Comparison of ENCODE assay signal across 9 cellular contexts in the genomic region with DNA sequence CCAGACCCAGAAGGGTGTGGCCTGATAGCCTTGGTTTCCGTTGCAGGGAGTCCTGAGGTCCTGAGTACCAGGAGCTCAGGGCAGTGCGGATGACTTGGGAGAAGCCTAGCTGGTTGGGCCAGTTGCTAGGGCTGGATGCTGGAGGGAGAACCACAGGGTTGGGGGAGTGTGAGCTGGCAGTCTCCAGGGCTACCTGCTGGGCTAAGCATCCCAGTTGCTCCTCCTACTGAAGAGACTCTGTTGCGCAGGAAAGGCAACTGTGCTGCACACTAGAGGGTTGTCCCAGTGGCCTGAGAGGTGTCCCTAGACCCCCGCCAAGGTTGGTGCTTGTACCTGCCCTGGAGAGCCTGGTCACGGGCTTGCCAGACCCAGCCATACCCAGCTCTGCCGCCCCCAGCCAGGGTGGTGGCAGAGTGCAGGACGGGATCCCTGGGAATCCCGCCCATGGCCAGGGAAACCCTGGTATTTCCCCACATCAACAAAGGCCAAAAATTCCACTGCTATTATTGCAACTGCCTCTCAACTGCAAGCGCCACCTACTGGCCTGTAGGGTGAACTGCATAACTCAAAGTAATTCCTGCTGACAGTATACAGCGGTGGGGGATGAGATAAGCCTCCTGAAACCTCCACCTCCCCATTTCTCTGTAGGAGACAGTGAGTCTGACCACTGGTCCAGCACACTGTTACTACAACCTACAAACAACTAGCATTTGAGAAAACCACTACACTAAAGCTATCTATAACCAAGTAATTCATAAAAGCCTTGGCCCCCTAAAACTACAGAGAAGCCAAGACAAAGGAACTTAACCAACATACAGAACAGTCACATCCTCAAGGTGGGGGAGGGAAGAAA.
DNase-seq lines count a peak whose midpoint lies in the region; ATAC-seq and TF ChIP-seq lines count a peak whose summit lies in the region.
"Had no signal": no experiment of that assay in that cellular context is flagged by ENCODE, and none has a peak within 500 bp of the region (broad histone marks: within the 10 kb centered on the region; RNA-seq: fewer than 3 reads in every experiment).

No MANE protein-coding gene starts in this region.

- H2AFZ ChIP-seq in KMS-11 (ENCODE audit: low read depth), result no peak overlapping the region

- H3K9me3 ChIP-seq in body of pancreas, result no peaks in the 10 kb centered on the region

- no peak overlapping the region for H3K9ac ChIP-seq in KMS-11

- WGBS in body of pancreas, 2 donors, result 47 to 57% methylated on average over 7 to 10 of the region's 10 CpGs

- H3K36me3 ChIP-seq in KMS-11 (ENCODE audit: insufficient read depth) (no peaks in the 10 kb centered on the region), body of pancreas (replicated peaks in 1 of 2; ENCODE audit: insufficient read depth in 1 of 2, low read depth in 2 of 2) (no peaks in the 10 kb centered on the region)

- TF ChIP-seq POLR2A in body of pancreas (IDR thresholded peaks at IDR 0.05), result no peak

- H3K4me1 ChIP-seq in KMS-11 (ENCODE audit: low read depth, poor library complexity, severe bottlenecking) (peaks cover 6% of the 10 kb centered on the region), body of pancreas (peaks cover 38% of the 10 kb centered on the region)

- peak; percentile 88 for ATAC-seq in GM21528 (IDR thresholded peaks at IDR 0.05; ENCODE audit: low FRiP score, unreplicated experiment)
- peak; percentile 68 for ATAC-seq in body of pancreas
- ATAC-seq in left lobe of liver, result peak; percentile 91

- no peaks in the 10 kb centered on the region for H4K20me1 ChIP-seq in KMS-11 (ENCODE audit: insufficient read depth)

- no peak overlapping the region for H3K4me2 ChIP-seq in KMS-11

- intact Hi-C loops in body of pancreas (cut with DNase I), result no loop called here

- H3K79me2 ChIP-seq in KMS-11 (ENCODE audit: insufficient read depth, low read depth), result no peaks in the 10 kb centered on the region

- TF ChIP-seq CTCF in KMS-11 (conservative IDR thresholded peaks at IDR 0.05; ENCODE audit: low read depth, low read length) (peak; percentile 95), body of pancreas (IDR thresholded peaks at IDR 0.05) (peak; percentile 70 to 84 (median 79))

- no peak overlapping the region for H3K27ac ChIP-seq in KMS-11
- H3K27ac ChIP-seq in body of pancreas, result peak overlapping the region in 3 of 4 donors; percentile 5 to 26 (median 7)
- H3K27ac ChIP-seq: epithelial cell of prostate had no signal

- H3K27me3 ChIP-seq in KMS-11 (ENCODE audit: insufficient read depth, low read depth) (no peaks in the 10 kb centered on the region), body of pancreas (no peaks in the 10 kb centered on the region)

- DNase-seq in ELR (ENCODE audit: low read depth), result peak; percentile 62
- DNase-seq in T-helper 2 cell, result peak in 4 of 5 experiments; percentile 40 to 74 (median 48)
- peak; percentile 61 to 69 (median 62) for DNase-seq in body of pancreas
- DNase-seq in left lobe of liver (ENCODE audit: low spot score), result peak; percentile 66
- DNase-seq in stimulated activated CD8-positive, alpha-beta memory T cell treated with anti-CD3 and anti-CD28 coated beads, Interleukin-2, amount 100 ng/mL, for 1 hour (ENCODE audit: low read depth in 2 of 2), result peak; percentile 26 to 34
- no peak for DNase-seq in superior temporal gyrus (ENCODE audit: extremely low spot score)

- H3K4me3 ChIP-seq in KMS-11 (IDR thresholded peaks at IDR 0.05; ENCODE audit: insufficient read depth, low read depth, low read length) (no peak overlapping the region), body of pancreas (no peak overlapping the region)
